8 cellular contexts compared by ENCODE assay signal in genomic region chr20:38221041-38221589, GRCh38. TPM values are rescaled to one million over a fixed set of nuclear protein-coding genes. Genes with fewer than 3 reads are reported as not detected.
DNase-seq lines count a peak whose midpoint lies in the region; ATAC-seq and TF ChIP-seq lines count a peak whose summit lies in the region.

No MANE protein-coding gene starts in this region.

- no peak overlapping the region for H2AK5ac ChIP-seq in H9 (ENCODE audit: insufficient read length, low read length)

- H3K4me1 ChIP-seq in BLaER1: peaks cover 21% of the 10 kb centered on the region
- no peaks in the 10 kb centered on the region for H3K4me1 ChIP-seq in H9 (ENCODE audit: insufficient read depth, low read length)
- peaks cover 6% of the 10 kb centered on the region for H3K4me1 ChIP-seq in OCI-LY3 (ENCODE audit: low read length)
- peaks cover 2 to 21% (median 3%) of the 10 kb centered on the region in 3 donors for H3K4me1 ChIP-seq in esophagus squamous epithelium

- no peak overlapping the region for H4K5ac ChIP-seq in H9 (ENCODE audit: insufficient read length, low read depth, low read length)

- H2BK120ac ChIP-seq in H9 (ENCODE audit: low read depth, low read length, poor library complexity, severe bottlenecking): no peak overlapping the region

- H3K56ac ChIP-seq in H9 (ENCODE audit: insufficient read length, low read depth, low read length): no peak overlapping the region

- ATAC-seq in natural killer cell treated with Interleukin-12 subunit alpha and Interleukin-12 subunit beta and Interleukin-15 and Interleukin-18, amount 100 ng/mL, for 72 hours: peak; percentile 66 to 74
- peak; percentile 59 for ATAC-seq in stimulated activated naive CD8-positive, alpha-beta T cell treated with anti-CD3 and anti-CD28 coated beads, Interleukin-15, Interleukin-2, amounts not matched to agents 100 U/mL and 50 U/mL, for 24 hours
- ATAC-seq in HG03095 (IDR thresholded peaks at IDR 0.05; ENCODE audit: unreplicated experiment): no peak

- no peak overlapping the region for H4K8ac ChIP-seq in H9 (replicated peaks; ENCODE audit: insufficient read length, low read depth, low read length)

- H3K23ac ChIP-seq in H9 (ENCODE audit: insufficient read length, low read depth, low read length): no peak overlapping the region

- H4K20me1 ChIP-seq in BLaER1: no peaks in the 10 kb centered on the region
- H4K20me1 ChIP-seq in H9 (ENCODE audit: control insufficient read depth, insufficient read depth, insufficient read length): no peaks in the 10 kb centered on the region
- H4K20me1 ChIP-seq in OCI-LY3 (ENCODE audit: insufficient read depth, low read length): no peaks in the 10 kb centered on the region

- no CpG with 5 or more reads among the region's 12 CpGs for WGBS in H9 (ENCODE audit: extremely low coverage, insufficient read length, low lambda C conversion rate)
- 10 to 44% methylated on average over 2 to 11 of the region's 12 CpGs for WGBS in esophagus squamous epithelium, 2 donors

- H3K18ac ChIP-seq in H9 (ENCODE audit: insufficient read length, low read depth, low read length): no peak overlapping the region

- H3K9ac ChIP-seq in BLaER1 (no peak overlapping the region), H9 (ENCODE audit: extremely low read depth, insufficient read length, low read length) (no peak overlapping the region), OCI-LY3 (ENCODE audit: low read length) (peak overlapping the region; percentile 33; the same call in 1 of the 2 replicates)

- H3K9me3 ChIP-seq in BLaER1 (no peaks in the 10 kb centered on the region), H9 (ENCODE audit: control insufficient read depth, low read depth, low read length) (no peaks in the 10 kb centered on the region), OCI-LY3 (ENCODE audit: insufficient read depth, low read length) (no peaks in the 10 kb centered on the region), esophagus squamous epithelium (no peaks in the 10 kb centered on the region)

- no peak overlapping the region for H4K91ac ChIP-seq in H9 (ENCODE audit: insufficient read length, low read depth, low read length)

- H3K79me1 ChIP-seq in H9 (ENCODE audit: insufficient read depth, low read depth, low read length, poor library complexity, severe bottlenecking): no peaks in the 10 kb centered on the region

- peaks cover 11% of the 10 kb centered on the region for H3K27me3 Mint-ChIP-seq in H9 (ENCODE audit: low read depth)
- peaks cover 0 to 3% of the 10 kb centered on the region in 2 donors for H3K27me3 Mint-ChIP-seq in natural killer cell treated with Interleukin-12 subunit alpha and Interleukin-12 subunit beta and Interleukin-15 and Interleukin-18, amount 100 ng/mL, for 72 hours

- H3K27me3 ChIP-seq in BLaER1 (no peaks in the 10 kb centered on the region), H9 (ENCODE audit: insufficient read depth, low read length) (no peaks in the 10 kb centered on the region), OCI-LY3 (ENCODE audit: low read depth, low read length) (no peaks in the 10 kb centered on the region), esophagus squamous epithelium (no peaks in the 10 kb centered on the region)

- TF ChIP-seq POLR2A in esophagus squamous epithelium (IDR thresholded peaks at IDR 0.05): no peak

- H3K36me3 Mint-ChIP-seq in H9 (ENCODE audit: insufficient read depth in 1 of 3, low read depth in 3 of 3): no peaks in the 10 kb centered on the region
- no peaks in the 10 kb centered on the region for H3K36me3 Mint-ChIP-seq in natural killer cell treated with Interleukin-12 subunit alpha and Interleukin-12 subunit beta and Interleukin-15 and Interleukin-18, amount 100 ng/mL, for 72 hours

- H3T11ph ChIP-seq in H9 (ENCODE audit: low read length): no peak overlapping the region

- H3K4me2 ChIP-seq in BLaER1 (peak overlapping the region; percentile 36), H9 (ENCODE audit: insufficient read depth, insufficient read length, low read length) (no peak overlapping the region), OCI-LY3 (ENCODE audit: low read length) (peak overlapping the region; percentile 88)

- H3K4ac ChIP-seq in H9 (ENCODE audit: low read depth, low read length): no peak overlapping the region

- H2BK15ac ChIP-seq in H9 (ENCODE audit: low read depth, low read length): no peak overlapping the region

- no peaks in the 10 kb centered on the region; a peak in 1 of 5 replicates for H3K9me3 Mint-ChIP-seq in H9
- no peaks in the 10 kb centered on the region for H3K9me3 Mint-ChIP-seq in natural killer cell treated with Interleukin-12 subunit alpha and Interleukin-12 subunit beta and Interleukin-15 and Interleukin-18, amount 100 ng/mL, for 72 hours

- no peak overlapping the region for H3K14ac ChIP-seq in H9 (ENCODE audit: insufficient read depth, low read length)

- H3K4me3 ChIP-seq in BLaER1 (no peak overlapping the region), OCI-LY3 (ENCODE audit: low read length) (peak overlapping the region; percentile 72), esophagus squamous epithelium (no peak overlapping the region)

- H2AFZ ChIP-seq in H9 (ENCODE audit: low read length) (no peak overlapping the region), OCI-LY3 (ENCODE audit: low read depth, low read length) (peak overlapping the region; percentile 78)

- TF ChIP-seq CTCF in H9 (conservative IDR thresholded peaks at IDR 0.05): peak; percentile 93
- TF ChIP-seq CTCF in OCI-LY3 (IDR thresholded peaks at IDR 0.05; ENCODE audit: low read depth, low read length): peak; percentile 100
- TF ChIP-seq CTCF in esophagus squamous epithelium (IDR thresholded peaks at IDR 0.05): peak; percentile 70 to 88 (median 82)

- no peak overlapping the region for H2BK5ac ChIP-seq in H9 (ENCODE audit: insufficient read length, low read length)

- H2BK20ac ChIP-seq in H9 (ENCODE audit: low read depth, low read length, poor library complexity, severe bottlenecking): no peak overlapping the region

- no peaks in the 10 kb centered on the region for H3K23me2 ChIP-seq in H9 (ENCODE audit: insufficient read length, low read depth, low read length, poor library complexity, severe bottlenecking)

- H3K4me3 Mint-ChIP-seq in H9: peak overlapping the region in 1 of 2 experiments; percentile 60; a peak in 1 of 5 replicates
- no peak overlapping the region for H3K4me3 Mint-ChIP-seq in natural killer cell treated with Interleukin-12 subunit alpha and Interleukin-12 subunit beta and Interleukin-15 and Interleukin-18, amount 100 ng/mL, for 72 hours

- H3K27ac ChIP-seq in BLaER1: no peak overlapping the region
- no peak overlapping the region for H3K27ac ChIP-seq in H9 (ENCODE audit: insufficient read length, low read depth, low read length)
- no peak overlapping the region for H3K27ac ChIP-seq in OCI-LY3 (ENCODE audit: low read length)
- H3K27ac ChIP-seq in esophagus squamous epithelium: no peak overlapping the region

- H3K79me2 ChIP-seq in H9 (ENCODE audit: insufficient read depth, low read length) (no peaks in the 10 kb centered on the region), OCI-LY3 (ENCODE audit: low read length) (no peaks in the 10 kb centered on the region)

- H3K36me3 ChIP-seq in BLaER1 (no peaks in the 10 kb centered on the region), OCI-LY3 (replicated peaks; ENCODE audit: low read depth, low read length) (no peaks in the 10 kb centered on the region), esophagus squamous epithelium (no peaks in the 10 kb centered on the region)

- H2BK12ac ChIP-seq in H9 (ENCODE audit: insufficient read length, low read depth, low read length): no peak overlapping the region

- H3K4me1 Mint-ChIP-seq in H9: peaks cover 8 to 17% of the 10 kb centered on the region in 2 experiments
- H3K4me1 Mint-ChIP-seq in natural killer cell treated with Interleukin-12 subunit alpha and Interleukin-12 subunit beta and Interleukin-15 and Interleukin-18, amount 100 ng/mL, for 72 hours (ENCODE audit: low read depth in 2 of 2): peaks cover 0 to 23% of the 10 kb centered on the region in 2 donors

- H3K27ac Mint-ChIP-seq in H9: no peak overlapping the region; a peak in 1 of 7 replicates
- no peak overlapping the region for H3K27ac Mint-ChIP-seq in natural killer cell treated with Interleukin-12 subunit alpha and Interleukin-12 subunit beta and Interleukin-15 and Interleukin-18, amount 100 ng/mL, for 72 hours

- DNase-seq in H9: peak; percentile 89
- DNase-seq in activated T-cell treated with anti-CD3 and anti-CD28 coated beads for 4 hours: peak; percentile 57
- DNase-seq in esophagus squamous epithelium (lab: John Stamatoyannopoulos, UW): no peak
- peak; percentile 67 for DNase-seq in natural killer cell treated with Interleukin-12 subunit alpha and Interleukin-12 subunit beta and Interleukin-15 and Interleukin-18, amount 100 ng/mL, for 72 hours (ENCODE audit: low spot score)
- DNase-seq in stimulated activated naive CD8-positive, alpha-beta T cell treated with anti-CD3 and anti-CD28 coated beads, Interleukin-15, Interleukin-2, amounts not matched to agents 100 U/mL and 50 U/mL, for 24 hours: peak; percentile 80

- intact Hi-C loops in esophagus squamous epithelium (cut with DNase I): loop anchor here (5.0 kb wide), 1 partner anchor 159 kb away; no protein-coding TSS in a partner anchor

RNA-seq across cellular contexts. Expression of gene KIAA1755, which starts 39.4 kb away (rescaled TPM):
- total RNA-seq in H9 (2021) (0.17 and 0.18 TPM in 2 replicates), esophagus squamous epithelium (1 to 10 TPM in 1 of 4 donors, under 1 TPM in 3; 0.12 to 3.4 (median 0.39) TPM)
- total RNA-seq in natural killer cell treated with Interleukin-12 subunit alpha and Interleukin-12 subunit beta and Interleukin-15 and Interleukin-18, amount 100 ng/mL, for 72 hours: not detected

RNA-seq across cellular contexts. Expression of gene TGM2, which starts 56.0 kb away (rescaled TPM):
- total RNA-seq in H9 (2021): 1.1 and 1.4 TPM in 2 replicates
- 10 to 100 TPM in 2 of 4 donors, 1 to 10 TPM in 2; 2.8 to 33.2 (median 11.5) TPM for total RNA-seq in esophagus squamous epithelium
- total RNA-seq in natural killer cell treated with Interleukin-12 subunit alpha and Interleukin-12 subunit beta and Interleukin-15 and Interleukin-18, amount 100 ng/mL, for 72 hours: 1 to 10 TPM in 1 of 2 donors, under 1 TPM in 1; 0.81 to 2.4 TPM
